Comparison of ENCODE assay signal across 10 cellular contexts in genomic region chr22:28917747-28918543, GRCh38. TPM values are rescaled to one million over a fixed set of nuclear protein-coding genes. Genes with fewer than 3 reads are reported as not detected.
DNase-seq lines count a peak whose midpoint lies in the region; ATAC-seq and TF ChIP-seq lines count a peak whose summit lies in the region.
"Had no signal": no experiment of that assay in that cellular context is flagged by ENCODE, and none has a peak within 500 bp of the region (broad histone marks: within the 10 kb centered on the region; RNA-seq: fewer than 3 reads in every experiment).

No MANE protein-coding gene starts in this region.

- H3K27ac ChIP-seq in testis, result peak overlapping the region; percentile 22 to 60

- CTCF ChIA-PET in WTC11 (lab: Charles Lee), result interaction anchor here (1.0 to 3.3 kb wide), 14 partner anchors 9 to 122 kb away, joined by 3 to 22 read pairs (median 4); partner anchors contain the start of gene ZNRF3

- TF ChIP-seq POLR2A in testis (IDR thresholded peaks at IDR 0.05), result no peak

- no peaks in the 10 kb centered on the region for H3K27me3 Mint-ChIP-seq in WTC11 (ENCODE audit: low read depth)

- no peaks in the 10 kb centered on the region for H3K27me3 ChIP-seq in testis

- H3K36me3 ChIP-seq in testis (ENCODE audit: low read depth, missing control alignments), result no peaks in the 10 kb centered on the region

- H3K4me1 Mint-ChIP-seq in WTC11, result peaks cover 62% of the 10 kb centered on the region

- intact Hi-C loops in testis (cut with DNase I; ENCODE audit: low total_unique reads), result no loop called here

- H3K9me3 ChIP-seq in testis, result no peaks in the 10 kb centered on the region

- 25 to 47% methylated on average over 12 of the region's 12 CpGs for WGBS in testis, 2 donors

- POLR2A ChIA-PET in WTC11 (lab: Charles Lee), result interaction anchor here (0.7 to 1.8 kb wide), 4 partner anchors 12 to 336 kb away, joined by 3 to 5 read pairs (median 4); no protein-coding TSS in a partner anchor

- no peak for TF ChIP-seq CTCF in WTC11 (IDR thresholded peaks at IDR 0.05)
- no peak for TF ChIP-seq CTCF in testis (IDR thresholded peaks at IDR 0.05)

- no peaks in the 10 kb centered on the region for H3K36me3 Mint-ChIP-seq in WTC11

- ATAC-seq in WTC11 (peak; percentile 69), HG03196 (IDR thresholded peaks at IDR 0.05; ENCODE audit: unreplicated experiment) (no peak), HG03432 (IDR thresholded peaks at IDR 0.05; ENCODE audit: unreplicated experiment) (no peak), GM18861 (IDR thresholded peaks at IDR 0.05; ENCODE audit: unreplicated experiment) (no peak)

- peak overlapping the region; percentile 52; the same call in 1 of the 2 replicates for H3K27ac Mint-ChIP-seq in WTC11

- H3K9me3 Mint-ChIP-seq in WTC11, result no peaks in the 10 kb centered on the region

- no peak overlapping the region for H3K4me3 ChIP-seq in testis

- H3K4me1 ChIP-seq in testis, result peaks cover 52% of the 10 kb centered on the region

- DNase-seq in MV-4-11 (lab: John Stamatoyannopoulos, UW), result peak; percentile 55
- no peak for DNase-seq in WTC11 (ENCODE audit: low spot score)
- peak; percentile 74 for DNase-seq in kidney glomerular epithelial cell (lab: John Stamatoyannopoulos, UW)
- no peak for DNase-seq in testis
- DNase-seq in cerebellum (ENCODE audit: low spot score), result no peak
- DNase-seq: stimulated activated CD8-positive, alpha-beta memory T cell treated with anti-CD3 and anti-CD28 coated beads, Interleukin-4, amount 100 ng/mL, for 48 hours; T-helper 2 cell had no signal

- peak overlapping the region; percentile 1 for H3K4me3 Mint-ChIP-seq in WTC11

TF ChIP-seq in WTC11, 78 proteins besides CTCF, POLR2A, EP300 and RAD21:
- peak; percentile 94 for TF ChIP-seq PRDM15 (CRISPR knock-in tag; IDR thresholded peaks at IDR 0.05)
- no peak for TF ChIP-seq SMAD3 (CRISPR knock-in tag; IDR thresholded peaks at IDR 0.05; ENCODE audit: borderline replicate concordance)

RNA-seq across cellular contexts. Expression of gene ZNRF3, which starts 34.6 kb away (rescaled TPM):
- total RNA-seq in WTC11 (2021) (20.6 to 25.4 TPM (median 21.6 TPM) in 3 replicates), testis (10 to 100 TPM; 32.2 to 44.5 TPM), cerebellum (13.3 TPM)
- polyA plus RNA-seq in testis (ENCODE audit: insufficient read depth, low read depth, low replicate concordance), result 13.9 TPM

Comparison
In these comparisons a context has a peak if more than half of its experiments do, and no peak if none do; other contexts are left out.
1. DNase-seq: peak in MV-4-11 (single experiment) and kidney glomerular epithelial cell (single experiment); none in WTC11 (single experiment), testis (single experiment) and cerebellum (single experiment).